ENCODE assay signal across 23 cellular contexts in genomic region chr4:33724685-33725084, GRCh38.
"Had no signal": no experiment of that assay in that cellular context is flagged by ENCODE, and none has a peak within 500 bp of the region (broad histone marks: within the 10 kb centered on the region; RNA-seq: fewer than 3 reads in every experiment).

No MANE protein-coding gene starts in this region.

- H3K4me1 ChIP-seq: adrenal gland, pancreas, psoas muscle, right atrium auricular region, suprapubic skin, tibial nerve had no signal

- H3K9me3 ChIP-seq: adrenal gland, pancreas, psoas muscle, right atrium auricular region, suprapubic skin, tibial nerve had no signal

- H3K27ac ChIP-seq: adrenal gland, pancreas, psoas muscle, right atrium auricular region, skin epidermis, suprapubic skin, tibial nerve had no signal

- H3K27me3 ChIP-seq: adrenal gland, pancreas, right atrium auricular region, suprapubic skin, tibial nerve had no signal

- H3K4me3 ChIP-seq: adrenal gland, pancreas, psoas muscle, right atrium auricular region, skin epidermis, suprapubic skin, tibial nerve had no signal

- DNase-seq: activated CD4-positive, alpha-beta T cell treated with anti-CD3 and anti-CD28 coated beads for 4 hours; activated CD4-positive, alpha-beta T cell treated with anti-CD3 and anti-CD28 coated beads, Interleukin-2, amount 50 U/mL, for 48 hours; activated CD4-positive, CD25-positive, alpha-beta regulatory T cell; activated CD8-positive, alpha-beta memory T cell treated with anti-CD3 and anti-CD28 coated beads, Interleukin-2, amount 50 U/mL, for 48 hours; activated naive CD4-positive, alpha-beta T cell; activated T-cell treated with anti-CD3 and anti-CD28 coated beads, Interleukin-2, amount 50 U/mL, for 4 hours; adrenal gland; effector CD4-positive, alpha-beta T cell; erythroblast; foreskin melanocyte; left ventricle myocardium superior; mammary epithelial cell; midbrain; natural killer cell; pancreas; psoas muscle; stimulated activated CD4-positive, alpha-beta T cell treated with anti-CD3 and anti-CD28 coated beads, Interleukin-2, amount 100 ng/mL, for 24 hours; stimulated activated naive CD8-positive, alpha-beta T cell treated with anti-CD3 and anti-CD28 coated beads, Interleukin-15, amount 100 ng/mL, for 72 hours; T1000 had no signal

- H3K36me3 ChIP-seq: adrenal gland, pancreas, right atrium auricular region, suprapubic skin, tibial nerve had no signal
